ENCODE assay signal across 11 cellular contexts in genomic region chr1:168920456-168921094, GRCh38.
DNase-seq lines count a peak whose midpoint lies in the region; ATAC-seq and TF ChIP-seq lines count a peak whose summit lies in the region.
"Had no signal": no experiment of that assay in that cellular context is flagged by ENCODE, and none has a peak within 500 bp of the region (broad histone marks: within the 10 kb centered on the region; RNA-seq: fewer than 3 reads in every experiment).

No MANE protein-coding gene starts in this region.

- CTCF ChIA-PET in activated CD8-positive, alpha-beta T cell treated with anti-CD3 and anti-CD28 coated beads for 36 hours (lab: Charles Lee): interaction anchor here (1.0 kb wide), 1 partner anchor 22 kb away, joined by 3 read pairs; no protein-coding TSS in a partner anchor

- no peaks in the 10 kb centered on the region for H3K27me3 ChIP-seq in psoas muscle (ENCODE audit: insufficient read depth in 3 of 3, low read length in 2 of 3)

- no peak overlapping the region for H3K4me3 ChIP-seq in psoas muscle

- H3K36me3 ChIP-seq in psoas muscle (ENCODE audit: insufficient read depth in 1 of 2, low read depth in 1 of 2): no peaks in the 10 kb centered on the region

- peaks cover 0 to 1% (median 0%) of the 10 kb centered on the region in 6 donors for H3K9me3 Mint-ChIP-seq in immature natural killer cell
- H3K9me3 Mint-ChIP-seq in activated CD8-positive, alpha-beta T cell treated with anti-CD3 and anti-CD28 coated beads for 36 hours: peaks cover 2% of the 10 kb centered on the region
- no peaks in the 10 kb centered on the region for H3K9me3 Mint-ChIP-seq in mesothelial cell of epicardium
- H3K9me3 Mint-ChIP-seq: activated naive CD4-positive, alpha-beta T cell treated with anti-CD3 and anti-CD28 coated beads, Interleukin-2, amount 50 U/mL, for 72 hours; neural crest cell had no signal

- peaks cover 8 to 12% of the 10 kb centered on the region in 2 donors for H3K4me1 Mint-ChIP-seq in immature natural killer cell
- H3K4me1 Mint-ChIP-seq in activated CD8-positive, alpha-beta T cell treated with anti-CD3 and anti-CD28 coated beads for 36 hours (ENCODE audit: low read depth): no peaks in the 10 kb centered on the region
- H3K4me1 Mint-ChIP-seq in mesothelial cell of epicardium: peaks cover 3% of the 10 kb centered on the region

- TF ChIP-seq CTCF in psoas muscle (IDR thresholded peaks at IDR 0.05) (no peak), mesothelial cell of epicardium (IDR thresholded peaks at IDR 0.05; ENCODE audit: unreplicated experiment) (no peak)
- TF ChIP-seq CTCF in activated CD8-positive, alpha-beta T cell treated with anti-CD3 and anti-CD28 coated beads for 36 hours (IDR thresholded peaks at IDR 0.05): no peak

- intact Hi-C loops in psoas muscle (cut with DNase I): no loop called here
- intact Hi-C loops in activated CD8-positive, alpha-beta T cell treated with anti-CD3 and anti-CD28 coated beads for 36 hours (cut with micrococcal nuclease): no loop called here

- peak in 3 of 4 donors; percentile 27 to 76 (median 37) for ATAC-seq in psoas muscle
- no peak for ATAC-seq in activated CD8-positive, alpha-beta T cell treated with anti-CD3 and anti-CD28 coated beads for 36 hours
- ATAC-seq: activated naive CD4-positive, alpha-beta T cell treated with anti-CD3 and anti-CD28 coated beads, Interleukin-2, amount 50 U/mL, for 72 hours had no signal

- H3K4me3 Mint-ChIP-seq in immature natural killer cell: no peak overlapping the region
- H3K4me3 Mint-ChIP-seq in activated CD8-positive, alpha-beta T cell treated with anti-CD3 and anti-CD28 coated beads for 36 hours: no peak overlapping the region
- H3K4me3 Mint-ChIP-seq in mesothelial cell of epicardium: no peak overlapping the region
- H3K4me3 Mint-ChIP-seq: neural crest cell had no signal

- H3K36me3 Mint-ChIP-seq in immature natural killer cell (no peaks in the 10 kb centered on the region), mesothelial cell of epicardium (no peaks in the 10 kb centered on the region)
- H3K36me3 Mint-ChIP-seq in activated CD8-positive, alpha-beta T cell treated with anti-CD3 and anti-CD28 coated beads for 36 hours (ENCODE audit: low read depth): no peaks in the 10 kb centered on the region
- H3K36me3 Mint-ChIP-seq: activated naive CD4-positive, alpha-beta T cell treated with anti-CD3 and anti-CD28 coated beads, Interleukin-2, amount 50 U/mL, for 72 hours had no signal

- peak overlapping the region; percentile 25 for H3K27ac ChIP-seq in psoas muscle
- H3K27ac ChIP-seq: HL-60 had no signal

- no peaks in the 10 kb centered on the region for H3K4me1 ChIP-seq in psoas muscle

- 41 to 54% (median 44%) methylated on average over 6 of the region's 6 CpGs for WGBS in psoas muscle, 3 donors

- H3K27me3 Mint-ChIP-seq in immature natural killer cell (ENCODE audit: low read depth in 3 of 3) (peaks cover 0 to 4% (median 1%) of the 10 kb centered on the region in 3 donors), mesothelial cell of epicardium (ENCODE audit: low read depth) (no peaks in the 10 kb centered on the region)
- peaks cover 4% of the 10 kb centered on the region for H3K27me3 Mint-ChIP-seq in activated CD8-positive, alpha-beta T cell treated with anti-CD3 and anti-CD28 coated beads for 36 hours

- peak; percentile 21 for DNase-seq in AG20443 (ENCODE audit: low spot score)
- DNase-seq in SW480 (ENCODE audit: low spot score): peak; percentile 7
- DNase-seq in globus pallidus (ENCODE audit: low spot score): peak; percentile 33
- DNase-seq in psoas muscle: no peak
- DNase-seq in immature natural killer cell: no peak
- DNase-seq in activated CD8-positive, alpha-beta T cell treated with anti-CD3 and anti-CD28 coated beads for 36 hours: no peak
- no peak for DNase-seq in KG1 (lab: John Stamatoyannopoulos, UW)
- DNase-seq in mesothelial cell of epicardium (ENCODE audit: low spot score in 2 of 2, unreplicated experiment in 2 of 2): no peak

- no peaks in the 10 kb centered on the region for H3K9me3 ChIP-seq in psoas muscle

- no peak overlapping the region for H3K27ac Mint-ChIP-seq in immature natural killer cell
- H3K27ac Mint-ChIP-seq in activated CD8-positive, alpha-beta T cell treated with anti-CD3 and anti-CD28 coated beads for 36 hours: no peak overlapping the region
- H3K27ac Mint-ChIP-seq in mesothelial cell of epicardium: no peak overlapping the region
- H3K27ac Mint-ChIP-seq: activated naive CD4-positive, alpha-beta T cell treated with anti-CD3 and anti-CD28 coated beads, Interleukin-2, amount 50 U/mL, for 72 hours had no signal

- POLR2A ChIA-PET in activated CD8-positive, alpha-beta T cell treated with anti-CD3 and anti-CD28 coated beads for 36 hours (lab: Charles Lee): no interaction called here

Comparison
In these comparisons a context has a peak if more than half of its experiments do, and no peak if none do; other contexts are left out.
1. DNase-seq: peak in AG20443 (single experiment), SW480 (single experiment) and globus pallidus (single experiment); none in psoas muscle (0 of 2), immature natural killer cell (0 of 3), activated CD8-positive, alpha-beta T cell treated with anti-CD3 and anti-CD28 coated beads for 36 hours (single experiment), KG1 (single experiment) and mesothelial cell of epicardium (0 of 2).